Comparison of ENCODE assay signal across 1 cellular context in genomic region chr9:128026255-128027165, GRCh38.
TF ChIP-seq lines count a peak whose summit lies in the region.

No MANE protein-coding gene starts in this region.

TF ChIP-seq in K562, 482 proteins besides CTCF, POLR2A, EP300 and RAD21:
- TF ChIP-seq THRB (CRISPR knock-in tag; conservative IDR thresholded peaks at IDR 0.05) (no peak), RBM25 (IDR thresholded peaks at IDR 0.05; ENCODE audit: low read depth, low read length, severe bottlenecking) (peak; percentile 67), NBN (IDR thresholded peaks at IDR 0.05; ENCODE audit: low read depth) (no peak), KLF13 (tag; IDR thresholded peaks at IDR 0.05; ENCODE audit: borderline replicate concordance, low read depth) (no peak), CC2D1A (IDR thresholded peaks at IDR 0.05) (no peak), MLLT1 (IDR thresholded peaks at IDR 0.05) (no peak), NELFE (IDR thresholded peaks at IDR 0.05; ENCODE audit: insufficient read depth, insufficient read length) (no peak), GTF2E2 (tag; IDR thresholded peaks at IDR 0.05) (no peak), ZFP1 (CRISPR knock-in tag; IDR thresholded peaks at IDR 0.05) (no peak), KDM1A (IDR thresholded peaks at IDR 0.05) (peak; percentile 58 to 78; a peak in 3 of 4 replicates), THRAP3 (IDR thresholded peaks at IDR 0.05; ENCODE audit: borderline replicate concordance) (no peak), HMGN3 (IDR thresholded peaks at IDR 0.05; ENCODE audit: borderline replicate concordance, extremely low read depth, insufficient read length, low read depth, low read length) (no peak), MTA1 (IDR thresholded peaks at IDR 0.05; ENCODE audit: borderline replicate concordance) (no peak), CREB3 (tag; conservative IDR thresholded peaks at IDR 0.05; ENCODE audit: low read depth) (no peak), EGR1 (conservative IDR thresholded peaks at IDR 0.05) (no peak), RFX5 (IDR thresholded peaks at IDR 0.05; ENCODE audit: low read depth, low read length) (no peak), FOXK1 (CRISPR knock-in tag; IDR thresholded peaks at IDR 0.05; ENCODE audit: borderline replicate concordance) (no peak), THRA (IDR thresholded peaks at IDR 0.05) (no peak), ZNF668 (CRISPR knock-in tag; IDR thresholded peaks at IDR 0.05) (no peak), ZFP36 (IDR thresholded peaks at IDR 0.05; ENCODE audit: low read depth, low read length, partially characterized antibody) (peak; percentile 86), HDAC2 (IDR thresholded peaks at IDR 0.05) (peak; percentile 41; the same call in 1 of the 2 replicates), POLR2B (IDR thresholded peaks at IDR 0.05; ENCODE audit: low read depth, partially characterized antibody) (no peak), ZNF384 (IDR thresholded peaks at IDR 0.05; ENCODE audit: low read depth, low read length) (no peak), TFAP4 (CRISPR knock-in tag; IDR thresholded peaks at IDR 0.05; ENCODE audit: borderline replicate concordance) (0 out of 2 replicates have a peak, but pooled peaks have one; percentile 12), MAFK (IDR thresholded peaks at IDR 0.05; ENCODE audit: low read length) (no peak), ZNF589 (CRISPR knock-in tag; IDR thresholded peaks at IDR 0.05; ENCODE audit: low read depth) (no peak), USF1 (CRISPR knock-in tag; IDR thresholded peaks at IDR 0.05) (no peak), RFX7 (CRISPR knock-in tag; IDR thresholded peaks at IDR 0.05) (no peak), ZNF408 (CRISPR knock-in tag; IDR thresholded peaks at IDR 0.05; ENCODE audit: low read depth) (no peak), BCOR (IDR thresholded peaks at IDR 0.05) (peak; percentile 87), HIVEP1 (CRISPR knock-in tag; IDR thresholded peaks at IDR 0.05) (no peak), NFIC (IDR thresholded peaks at IDR 0.05) (no peak), SLC30A9 (CRISPR knock-in tag; IDR thresholded peaks at IDR 0.05) (no peak), ZNF324 (CRISPR knock-in tag; IDR thresholded peaks at IDR 0.05) (no peak), RCOR1 (IDR thresholded peaks at IDR 0.05; ENCODE audit: borderline replicate concordance in 1 of 2, low read depth in 2 of 2, low read length in 2 of 2) (no peak), ZBTB11 (CRISPR knock-in tag; IDR thresholded peaks at IDR 0.05) (peak in 1 of 3 experiments; percentile 34; a peak in 1 of 6 replicates), KAT8 (IDR thresholded peaks at IDR 0.05; ENCODE audit: low read depth) (no peak), ZSCAN32 (CRISPR knock-in tag; IDR thresholded peaks at IDR 0.05) (no peak), ATF3 (IDR thresholded peaks at IDR 0.05) (no peak), ATF3 (CRISPR knock-in tag; conservative IDR thresholded peaks at IDR 0.05) (no peak), RFX1 (IDR thresholded peaks at IDR 0.05) (peak; percentile 55)
- TF ChIP-seq, protein P1, sequence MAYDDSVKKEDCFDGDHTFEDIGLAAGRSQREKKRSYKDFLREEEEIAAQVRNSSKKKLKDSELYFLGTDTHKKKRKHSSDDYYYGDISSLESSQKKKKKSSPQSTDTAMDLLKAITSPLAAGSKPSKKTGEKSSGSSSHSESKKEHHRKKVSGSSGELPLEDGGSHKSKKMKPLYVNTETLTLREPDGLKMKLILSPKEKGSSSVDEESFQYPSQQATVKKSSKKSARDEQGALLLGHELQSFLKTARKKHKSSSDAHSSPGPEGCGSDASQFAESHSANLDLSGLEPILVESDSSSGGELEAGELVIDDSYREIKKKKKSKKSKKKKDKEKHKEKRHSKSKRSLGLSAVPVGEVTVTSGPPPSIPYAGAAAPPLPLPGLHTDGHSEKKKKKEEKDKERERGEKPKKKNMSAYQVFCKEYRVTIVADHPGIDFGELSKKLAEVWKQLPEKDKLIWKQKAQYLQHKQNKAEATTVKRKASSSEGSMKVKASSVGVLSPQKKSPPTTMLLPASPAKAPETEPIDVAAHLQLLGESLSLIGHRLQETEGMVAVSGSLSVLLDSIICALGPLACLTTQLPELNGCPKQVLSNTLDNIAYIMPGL (CRISPR knock-in tag; IDR thresholded peaks at IDR 0.05): no peak
- TF ChIP-seq, protein P2, sequence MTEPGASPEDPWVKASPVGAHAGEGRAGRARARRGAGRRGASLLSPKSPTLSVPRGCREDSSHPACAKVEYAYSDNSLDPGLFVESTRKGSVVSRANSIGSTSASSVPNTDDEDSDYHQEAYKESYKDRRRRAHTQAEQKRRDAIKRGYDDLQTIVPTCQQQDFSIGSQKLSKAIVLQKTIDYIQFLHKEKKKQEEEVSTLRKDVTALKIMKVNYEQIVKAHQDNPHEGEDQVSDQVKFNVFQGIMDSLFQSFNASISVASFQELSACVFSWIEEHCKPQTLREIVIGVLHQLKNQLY (CRISPR knock-in tag; conservative IDR thresholded peaks at IDR 0.05): no peak
- TF ChIP-seq, protein P3, sequence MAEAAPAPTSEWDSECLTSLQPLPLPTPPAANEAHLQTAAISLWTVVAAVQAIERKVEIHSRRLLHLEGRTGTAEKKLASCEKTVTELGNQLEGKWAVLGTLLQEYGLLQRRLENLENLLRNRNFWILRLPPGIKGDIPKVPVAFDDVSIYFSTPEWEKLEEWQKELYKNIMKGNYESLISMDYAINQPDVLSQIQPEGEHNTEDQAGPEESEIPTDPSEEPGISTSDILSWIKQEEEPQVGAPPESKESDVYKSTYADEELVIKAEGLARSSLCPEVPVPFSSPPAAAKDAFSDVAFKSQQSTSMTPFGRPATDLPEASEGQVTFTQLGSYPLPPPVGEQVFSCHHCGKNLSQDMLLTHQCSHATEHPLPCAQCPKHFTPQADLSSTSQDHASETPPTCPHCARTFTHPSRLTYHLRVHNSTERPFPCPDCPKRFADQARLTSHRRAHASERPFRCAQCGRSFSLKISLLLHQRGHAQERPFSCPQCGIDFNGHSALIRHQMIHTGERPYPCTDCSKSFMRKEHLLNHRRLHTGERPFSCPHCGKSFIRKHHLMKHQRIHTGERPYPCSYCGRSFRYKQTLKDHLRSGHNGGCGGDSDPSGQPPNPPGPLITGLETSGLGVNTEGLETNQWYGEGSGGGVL (CRISPR knock-in tag; IDR thresholded peaks at IDR 0.05): no peak
